Comparison of ENCODE assay signal across 21 cellular contexts in the genomic region with DNA sequence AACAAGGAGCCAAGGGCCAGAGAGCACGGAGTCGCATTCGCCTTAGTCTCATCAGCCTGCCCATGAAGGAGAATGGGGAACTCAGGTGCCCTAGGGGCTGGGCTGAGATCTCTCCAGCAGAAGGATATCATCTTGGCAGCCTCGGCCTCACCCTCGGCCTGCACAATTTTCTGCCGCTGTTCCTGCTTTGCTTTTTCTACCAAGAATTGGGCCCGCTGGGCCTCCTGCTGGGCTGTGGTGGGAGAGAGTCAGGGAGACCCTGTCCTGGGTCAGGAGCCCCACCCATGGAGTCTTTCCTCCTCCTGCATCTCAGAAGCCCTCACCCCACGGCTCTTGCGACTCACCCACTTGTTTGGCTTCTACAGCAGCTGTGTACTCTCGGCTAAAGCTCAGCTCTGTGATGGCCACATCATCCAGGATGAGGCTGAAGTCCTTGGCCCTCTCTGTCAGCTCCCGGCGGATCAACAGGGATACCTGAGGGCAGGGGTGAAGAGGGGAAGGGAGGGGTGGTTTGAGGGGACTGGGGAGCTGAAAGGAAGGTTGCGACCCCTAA. TPM values are rescaled to one million over a fixed set of nuclear protein-coding genes. Genes with fewer than 3 reads are reported as not detected.
DNase-seq lines count a peak whose midpoint lies in the region; ATAC-seq and TF ChIP-seq lines count a peak whose summit lies in the region.
"Had no signal": no experiment of that assay in that cellular context is flagged by ENCODE, and none has a peak within 500 bp of the region (broad histone marks: within the 10 kb centered on the region; RNA-seq: fewer than 3 reads in every experiment).

No MANE protein-coding gene starts in this region.

- no peaks in the 10 kb centered on the region for H3K27me3 Mint-ChIP-seq in activated naive CD4-positive, alpha-beta T cell treated with anti-CD3 and anti-CD28 coated beads, Interleukin-2, amount 50 U/mL, for 24 hours
- H3K27me3 Mint-ChIP-seq in type B pancreatic cell, result no peaks in the 10 kb centered on the region
- H3K27me3 Mint-ChIP-seq: stimulated activated memory B cell treated with anti-CD40 and anti-IgM and Interleukin-4, amounts not matched to agents 10 μg/mL and 1 μg/mL and 100 μg/mL, for 72 hours had no signal

- peak overlapping the region; percentile 17 for H3K27ac Mint-ChIP-seq in activated naive CD4-positive, alpha-beta T cell treated with anti-CD3 and anti-CD28 coated beads, Interleukin-2, amount 50 U/mL, for 24 hours
- peak overlapping the region; percentile 67 for H3K27ac Mint-ChIP-seq in type B pancreatic cell
- H3K27ac Mint-ChIP-seq: stimulated activated memory B cell treated with anti-CD40 and anti-IgM and Interleukin-4, amounts not matched to agents 10 μg/mL and 1 μg/mL and 100 μg/mL, for 72 hours had no signal

- no peak for DNase-seq in activated naive CD4-positive, alpha-beta T cell (lab: John Stamatoyannopoulos, UW)
- no peak for DNase-seq in RWPE1 (ENCODE audit: low spot score)
- no peak for DNase-seq in type B pancreatic cell (ENCODE audit: extremely low spot score, unreplicated experiment)
- no peak for DNase-seq in mucosa of descending colon
- DNase-seq: effector CD8-positive, alpha-beta T cell; foreskin melanocyte; GM23248; KG1; NCI-H146; NCI-H345; stimulated activated CD4-positive, alpha-beta T cell treated with anti-CD3 and anti-CD28 coated beads, Interleukin-4, amount 100 ng/mL, for 4 hours had no signal

- no peaks in the 10 kb centered on the region for H3K9me3 Mint-ChIP-seq in activated naive CD4-positive, alpha-beta T cell treated with anti-CD3 and anti-CD28 coated beads, Interleukin-2, amount 50 U/mL, for 24 hours
- no peaks in the 10 kb centered on the region for H3K9me3 Mint-ChIP-seq in type B pancreatic cell
- H3K9me3 Mint-ChIP-seq: stimulated activated memory B cell treated with anti-CD40 and anti-IgM and Interleukin-4, amounts not matched to agents 10 μg/mL and 1 μg/mL and 100 μg/mL, for 72 hours had no signal

- H3K4me3 ChIP-seq in iPS-18c (ENCODE audit: insufficient read depth, low read depth, low read length), result 0 out of 2 replicates have a peak overlapping the region, but pooled peaks have one; percentile 3
- H3K4me3 ChIP-seq in mucosa of descending colon, result no peak overlapping the region
- H3K4me3 ChIP-seq: GM23248 had no signal

- intact Hi-C loops in mucosa of descending colon (cut with DNase I, micrococcal nuclease), result no loop called here

- no peak overlapping the region for H3K4me3 Mint-ChIP-seq in activated naive CD4-positive, alpha-beta T cell treated with anti-CD3 and anti-CD28 coated beads, Interleukin-2, amount 50 U/mL, for 24 hours
- peak overlapping the region; percentile 37 for H3K4me3 Mint-ChIP-seq in type B pancreatic cell
- H3K4me3 Mint-ChIP-seq: stimulated activated memory B cell treated with anti-CD40 and anti-IgM and Interleukin-4, amounts not matched to agents 10 μg/mL and 1 μg/mL and 100 μg/mL, for 72 hours had no signal

- CTCF ChIA-PET in RWPE1 (lab: Yijun Ruan, JAX), result interaction anchor here (0.5 kb wide), 1 partner anchor 126 kb away, joined by 3 read pairs; no protein-coding TSS in a partner anchor

- H3K36me3 Mint-ChIP-seq in activated naive CD4-positive, alpha-beta T cell treated with anti-CD3 and anti-CD28 coated beads, Interleukin-2, amount 50 U/mL, for 24 hours, result peaks cover 31% of the 10 kb centered on the region
- peaks cover 35% of the 10 kb centered on the region for H3K36me3 Mint-ChIP-seq in type B pancreatic cell

- peaks cover 34% of the 10 kb centered on the region for H3K4me1 ChIP-seq in mucosa of descending colon (ENCODE audit: low read depth)

- POLR2A ChIA-PET in RWPE1 (lab: Yijun Ruan, JAX; ENCODE audit: low non-redundant PET), result no interaction called here

- TF ChIP-seq CTCF in RWPE1 (conservative IDR thresholded peaks at IDR 0.05; ENCODE audit: low read depth) (no peak), type B pancreatic cell (conservative IDR thresholded peaks at IDR 0.05) (no peak), mucosa of descending colon (IDR thresholded peaks at IDR 0.05) (no peak)

- H3K36me3 ChIP-seq in mucosa of descending colon (ENCODE audit: low read depth), result no peaks in the 10 kb centered on the region

- ATAC-seq in GM21576 (IDR thresholded peaks at IDR 0.05; ENCODE audit: unreplicated experiment) (no peak), GM18873 (IDR thresholded peaks at IDR 0.05; ENCODE audit: low FRiP score, unreplicated experiment) (no peak), mucosa of descending colon (no peak)
- ATAC-seq: activated CD4-positive, CD25-positive, alpha-beta regulatory T cell treated with anti-CD3 and anti-CD28 coated beads, Interleukin-2, amount 50 U/mL, for 24 hours; sciatic nerve; stimulated activated memory B cell treated with anti-CD40 and anti-IgM and Interleukin-4, amounts not matched to agents 10 μg/mL and 1 μg/mL and 100 μg/mL, for 72 hours had no signal

- H3K4me1 Mint-ChIP-seq in activated naive CD4-positive, alpha-beta T cell treated with anti-CD3 and anti-CD28 coated beads, Interleukin-2, amount 50 U/mL, for 24 hours, result peaks cover 50% of the 10 kb centered on the region
- H3K4me1 Mint-ChIP-seq in type B pancreatic cell (ENCODE audit: unreplicated experiment), result peaks cover 23% of the 10 kb centered on the region

- H3K9me3 ChIP-seq in iPS-18c (ENCODE audit: control insufficient read depth, insufficient read depth, low read length), result no peaks in the 10 kb centered on the region
- H3K9me3 ChIP-seq in mucosa of descending colon, result no peaks in the 10 kb centered on the region
- H3K9me3 ChIP-seq: neutrophil had no signal

- H3K27ac ChIP-seq in RWPE1, result peak overlapping the region; percentile 50
- H3K27ac ChIP-seq: GM23248, neutrophil had no signal

RNA-seq across cellular contexts. Expression of a gene that starts 2.8 kb away (rescaled TPM):
- total RNA-seq in type B pancreatic cell (ENCODE audit: low replicate concordance) (252 and 377 TPM in 2 replicates), mucosa of descending colon (100 to 1,000 TPM; 204 to 266 (median 209) TPM)

RNA-seq across cellular contexts. Expression of a gene that starts 3.1 kb away (rescaled TPM):
- total RNA-seq in type B pancreatic cell (ENCODE audit: low replicate concordance) (46.5 and 108 TPM in 2 replicates), mucosa of descending colon (10 to 100 TPM; 29.6 to 33.7 (median 33.4) TPM)

RNA-seq across cellular contexts. Expression of a gene that starts 16.5 kb away (rescaled TPM):
- total RNA-seq in type B pancreatic cell (ENCODE audit: low replicate concordance) (15.6 and 61.0 TPM in 2 replicates), mucosa of descending colon (10 to 100 TPM; 37.4 to 61.7 (median 51.7) TPM)
- total RNA-seq: GM23248 had no signal

RNA-seq across cellular contexts. Expression of a gene that starts 23.8 kb away (rescaled TPM):
- total RNA-seq in type B pancreatic cell (ENCODE audit: low replicate concordance), result 220 and 275 TPM in 2 replicates
- total RNA-seq in mucosa of descending colon, result 100 to 1,000 TPM; 113 to 175 (median 130) TPM

RNA-seq across cellular contexts. Expression of a gene that starts 24.0 kb away (rescaled TPM):
- total RNA-seq in type B pancreatic cell (ENCODE audit: low replicate concordance) (not detected in 2 replicates), mucosa of descending colon (not detected)
- total RNA-seq: bronchial epithelial cell, GM23248, lung microvascular endothelial cell, sciatic nerve had no signal
